17 cellular contexts compared by ENCODE assay signal in the genomic region with DNA sequence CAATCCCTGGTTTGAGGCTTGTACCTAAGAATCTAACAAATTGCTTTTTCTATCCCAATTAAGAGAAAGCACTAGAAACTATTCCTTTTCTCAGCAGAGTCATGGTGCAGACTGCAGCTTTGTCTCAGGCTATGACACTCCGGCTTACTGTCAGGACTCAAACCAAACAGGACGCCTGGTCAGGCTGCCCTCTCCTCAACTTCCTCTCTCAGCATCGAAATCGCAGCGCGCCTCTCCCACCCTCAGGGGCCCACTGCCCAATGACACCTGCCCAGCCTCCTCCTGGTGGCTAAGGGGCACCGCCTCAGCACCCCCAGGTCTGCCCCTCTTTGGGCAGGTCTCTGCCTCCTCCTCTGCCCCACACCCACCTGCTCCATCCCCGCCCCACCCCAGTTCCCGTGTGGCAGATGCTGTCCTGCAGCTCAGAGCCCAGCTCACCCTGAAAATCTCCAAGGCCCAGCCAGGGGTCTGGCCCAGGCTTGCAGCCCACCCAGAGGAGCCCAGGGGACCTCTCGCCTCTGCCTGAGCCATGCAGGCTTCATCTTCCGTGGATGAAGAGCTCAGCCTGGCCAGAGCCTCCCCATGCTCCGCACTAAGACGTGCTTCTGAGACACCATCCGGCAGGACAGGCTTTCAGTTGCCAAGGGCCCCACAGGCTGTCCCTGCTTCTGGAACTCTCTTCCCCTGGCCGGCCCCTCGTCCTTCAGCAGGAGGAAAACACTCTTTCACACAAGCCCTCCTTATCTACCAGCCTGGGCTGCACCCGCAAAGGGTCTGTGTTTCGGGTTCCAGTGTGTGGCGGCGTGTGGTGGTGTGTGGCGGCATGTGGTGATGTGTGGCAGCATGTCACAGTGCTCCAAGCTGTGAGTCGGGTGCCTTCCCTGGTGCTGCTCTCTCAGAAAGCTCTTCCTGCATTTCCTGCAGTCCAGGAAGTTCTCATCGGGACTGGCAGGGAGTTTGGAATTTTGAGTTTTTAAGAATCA.
DNase-seq lines count a peak whose midpoint lies in the region; ATAC-seq and TF ChIP-seq lines count a peak whose summit lies in the region.
"Had no signal": no experiment of that assay in that cellular context is flagged by ENCODE, and none has a peak within 500 bp of the region (broad histone marks: within the 10 kb centered on the region; RNA-seq: fewer than 3 reads in every experiment).

No MANE protein-coding gene starts in this region.

- ATAC-seq in GM18907 (IDR thresholded peaks at IDR 0.05; ENCODE audit: unreplicated experiment) (peak; percentile 28), GM21447 (IDR thresholded peaks at IDR 0.05; ENCODE audit: unreplicated experiment) (peak; percentile 25), HG02943 (IDR thresholded peaks at IDR 0.05; ENCODE audit: low read depth, unreplicated experiment) (peak; percentile 8)
- ATAC-seq: T-cell had no signal

- no peak overlapping the region for H3K4me3 ChIP-seq in coronary artery
- H3K4me3 ChIP-seq: esophagus muscularis mucosa had no signal

- peak; percentile 61 for DNase-seq in coronary artery (ENCODE audit: low spot score)
- no peak for DNase-seq in NCI-H226
- DNase-seq in NOMO-1 (lab: John Stamatoyannopoulos, UW; ENCODE audit: unreplicated experiment in 2 of 2), result no peak
- DNase-seq in NCI-H1436 treated with DMSO at 0.1 percent for 48 hours (lab: John Stamatoyannopoulos, UW), result no peak
- DNase-seq: activated B cell treated with CpG ODN at 0.5 μM for 24 hours; activated naive CD4-positive, alpha-beta T cell treated with anti-CD3 and anti-CD28 coated beads, Interleukin-2, amount 50 U/mL, for 16 hours; AML-193; head of caudate nucleus; HFFc6; NCI-H774; retina; RPMI8226; T-cell had no signal

- no peak overlapping the region for H3K27ac ChIP-seq in coronary artery
- H3K27ac ChIP-seq: esophagus muscularis mucosa had no signal

- TF ChIP-seq CTCF in coronary artery (IDR thresholded peaks at IDR 0.05), result no peak
